Comparison of ENCODE assay signal across 10 cellular contexts in genomic region chr15:101255615-101256350, GRCh38. TPM values are rescaled to one million over a fixed set of nuclear protein-coding genes. Genes with fewer than 3 reads are reported as not detected.
A peak's percentile ranks its signal among the peaks of the same experiment; 100 is the strongest.
DNase-seq lines count a peak whose midpoint lies in the region; ATAC-seq and TF ChIP-seq lines count a peak whose summit lies in the region.
"Had no signal": no experiment of that assay in that cellular context is flagged by ENCODE, and none has a peak within 500 bp of the region (broad histone marks: within the 10 kb centered on the region; RNA-seq: fewer than 3 reads in every experiment).

No MANE protein-coding gene starts in this region.

- H3K27ac ChIP-seq in ectodermal cell (ENCODE audit: insufficient read depth, low read depth, low read length, poor library complexity, severe bottlenecking): peak overlapping the region; percentile 54
- H3K27ac ChIP-seq in mesenchymal stem cell (ENCODE audit: low read length, poor library complexity, severe bottlenecking): no peak overlapping the region
- no peak overlapping the region for H3K27ac ChIP-seq in uterus
- H3K27ac ChIP-seq: neutrophil, upper lobe of left lung had no signal

- H3K9me3 ChIP-seq in ectodermal cell (ENCODE audit: control insufficient read depth, low read length) (no peaks in the 10 kb centered on the region), mesenchymal stem cell (ENCODE audit: control insufficient read depth, low read length) (no peaks in the 10 kb centered on the region), uterus (no peaks in the 10 kb centered on the region)
- H3K9me3 ChIP-seq: neutrophil, upper lobe of left lung had no signal

- ATAC-seq in GM18505 (IDR thresholded peaks at IDR 0.05; ENCODE audit: unreplicated experiment): no peak

- H3K4me1 ChIP-seq in ectodermal cell (ENCODE audit: control insufficient read depth, insufficient read depth, low read length): peaks cover 14% of the 10 kb centered on the region
- peaks cover 3% of the 10 kb centered on the region for H3K4me1 ChIP-seq in mesenchymal stem cell (ENCODE audit: control insufficient read depth, insufficient read depth, low read depth, low read length)
- H3K4me1 ChIP-seq in uterus: no peaks in the 10 kb centered on the region

- no peak overlapping the region for H3K4me2 ChIP-seq in mesenchymal stem cell (ENCODE audit: low read length, poor library complexity, severe bottlenecking)

- peak overlapping the region; percentile 49 for H2BK120ac ChIP-seq in mesenchymal stem cell (ENCODE audit: low read depth, low read length)

- no peak overlapping the region for H2BK15ac ChIP-seq in mesenchymal stem cell (ENCODE audit: low read depth, poor library complexity, severe bottlenecking)

- H2BK12ac ChIP-seq in mesenchymal stem cell (ENCODE audit: low read length in 2 of 2): peak overlapping the region; percentile 6 to 66

- H3K79me1 ChIP-seq in mesenchymal stem cell (replicated peaks; ENCODE audit: low read length, poor library complexity, severe bottlenecking): no peaks in the 10 kb centered on the region

- H4K8ac ChIP-seq in mesenchymal stem cell (ENCODE audit: low read length): peak overlapping the region; percentile 23

- DNase-seq in GDM1 (lab: John Stamatoyannopoulos, UW) (peak; percentile 54), NCI-H446 treated with DMSO at 0.1 percent for 48 hours (lab: John Stamatoyannopoulos, UW) (peak; percentile 24), mesenchymal stem cell (peak; percentile 86), OCI-M2 (lab: John Stamatoyannopoulos, UW; ENCODE audit: unreplicated experiment) (no peak), NCI-H1436 treated with DMSO at 0.1 percent for 48 hours (lab: John Stamatoyannopoulos, UW) (no peak), uterus (no peak)
- DNase-seq: upper lobe of left lung had no signal

- intact Hi-C loops in uterus (cut with DNase I; ENCODE audit: low total_unique reads): loop anchor here (5.0 kb wide), 1 partner anchor 243 kb away; no protein-coding TSS in a partner anchor

- no peak overlapping the region for H2AFZ ChIP-seq in mesenchymal stem cell (ENCODE audit: low read depth, low read length)

- TF ChIP-seq CTCF in uterus (IDR thresholded peaks at IDR 0.05): no peak

- H3K18ac ChIP-seq in mesenchymal stem cell (ENCODE audit: low read depth in 1 of 2, low read length in 2 of 2): no peak overlapping the region

- H3K36me3 ChIP-seq in ectodermal cell (ENCODE audit: control insufficient read depth, insufficient read depth, low read length) (no peaks in the 10 kb centered on the region), mesenchymal stem cell (ENCODE audit: control insufficient read depth in 1 of 2, insufficient read depth in 2 of 2, low read depth in 1 of 2, low read length in 2 of 2) (no peaks in the 10 kb centered on the region), uterus (no peaks in the 10 kb centered on the region)
- H3K36me3 ChIP-seq: neutrophil, upper lobe of left lung had no signal

- TF ChIP-seq POLR2A in GM18505 (IDR thresholded peaks at IDR 0.05; ENCODE audit: borderline replicate concordance, extremely low read depth, insufficient read depth, insufficient read length) (no peak), uterus (IDR thresholded peaks at IDR 0.05) (no peak)

- no peak overlapping the region for H3K14ac ChIP-seq in mesenchymal stem cell (ENCODE audit: low read length in 2 of 2)

- H3K27me3 ChIP-seq in ectodermal cell (ENCODE audit: control insufficient read depth, insufficient read depth, low read length, poor library complexity, severe bottlenecking): peaks cover 11% of the 10 kb centered on the region
- peaks cover 0 to 7% of the 10 kb centered on the region in 2 experiments for H3K27me3 ChIP-seq in mesenchymal stem cell (ENCODE audit: control insufficient read depth in 1 of 2, insufficient read depth in 1 of 2, low read length in 2 of 2)
- H3K27me3 ChIP-seq in uterus: no peaks in the 10 kb centered on the region
- H3K27me3 ChIP-seq: neutrophil, upper lobe of left lung had no signal

- H3K4ac ChIP-seq in mesenchymal stem cell (ENCODE audit: low read depth in 1 of 2, low read length in 2 of 2): no peak overlapping the region

- WGBS in ectodermal cell, 2 experiments: 66 to 72% methylated on average over 12 of the region's 12 CpGs
- 59% methylated on average over 12 of the region's 12 CpGs for WGBS in mesenchymal stem cell

- H3K23ac ChIP-seq in mesenchymal stem cell (ENCODE audit: low read length in 2 of 2): no peak overlapping the region

- H3K4me3 ChIP-seq in ectodermal cell (ENCODE audit: insufficient read depth, low read depth, low read length) (no peak overlapping the region), mesenchymal stem cell (ENCODE audit: insufficient read depth in 1 of 2, low read depth in 1 of 2, low read length in 2 of 2) (no peak overlapping the region), uterus (no peak overlapping the region)
- H3K4me3 ChIP-seq: upper lobe of left lung had no signal

- H2AK5ac ChIP-seq in mesenchymal stem cell (ENCODE audit: low read length, severe bottlenecking): no peak overlapping the region

- no peak overlapping the region for H4K91ac ChIP-seq in mesenchymal stem cell (ENCODE audit: low read length)

- no peak overlapping the region for H2BK5ac ChIP-seq in mesenchymal stem cell (ENCODE audit: low read depth, low read length, poor library complexity, severe bottlenecking)

- H3K9ac ChIP-seq in mesenchymal stem cell (ENCODE audit: low read length): no peak overlapping the region

RNA-seq across cellular contexts. Expression of gene CHSY1, which starts 3.9 kb away (rescaled TPM):
- polyA plus RNA-seq in ectodermal cell (2013, experiment 1 of 4): 33.5 TPM
- 36.6 TPM for polyA plus RNA-seq in ectodermal cell (2013, experiment 2 of 4)
- polyA plus RNA-seq in ectodermal cell (2013, experiment 3 of 4): 23.3 TPM
- 26.0 TPM for polyA plus RNA-seq in ectodermal cell (2013, experiment 4 of 4)
- polyA plus RNA-seq in mesenchymal stem cell (2013, experiment 1 of 2): 30.7 TPM
- polyA plus RNA-seq in mesenchymal stem cell (2013, experiment 2 of 2): 32.2 TPM
- total RNA-seq in uterus: 10 to 100 TPM; 25.6 to 62.8 (median 46.0) TPM

RNA-seq across cellular contexts. Expression of gene SELENOS, which starts 21.5 kb away (rescaled TPM):
- polyA plus RNA-seq in ectodermal cell (2013, experiment 1 of 4): 38.6 TPM
- 37.0 TPM for polyA plus RNA-seq in ectodermal cell (2013, experiment 2 of 4)
- 39.1 TPM for polyA plus RNA-seq in ectodermal cell (2013, experiment 3 of 4)
- 44.3 TPM for polyA plus RNA-seq in ectodermal cell (2013, experiment 4 of 4)
- polyA plus RNA-seq in mesenchymal stem cell (2013, experiment 1 of 2): 89.5 TPM
- 95.2 TPM for polyA plus RNA-seq in mesenchymal stem cell (2013, experiment 2 of 2)
- total RNA-seq in uterus: 10 to 100 TPM; 36.9 to 90.0 (median 56.3) TPM

RNA-seq across cellular contexts. Expression of gene SNRPA1, which starts 39.3 kb away (rescaled TPM):
- 116 TPM for polyA plus RNA-seq in ectodermal cell (2013, experiment 1 of 4)
- 128 TPM for polyA plus RNA-seq in ectodermal cell (2013, experiment 2 of 4)
- 112 TPM for polyA plus RNA-seq in ectodermal cell (2013, experiment 3 of 4)
- polyA plus RNA-seq in ectodermal cell (2013, experiment 4 of 4): 134 TPM
- 40.4 TPM for polyA plus RNA-seq in mesenchymal stem cell (2013, experiment 1 of 2)
- polyA plus RNA-seq in mesenchymal stem cell (2013, experiment 2 of 2): 42.2 TPM
- 10 to 100 TPM in 3 of 4 donors, 1 to 10 TPM in 1; 3.2 to 56.4 (median 25.7) TPM for total RNA-seq in uterus

Comparison
In these comparisons a context has a peak if more than half of its experiments do, and no peak if none do; other contexts are left out.
1. DNase-seq: peak in GDM1 (single experiment), NCI-H446 treated with DMSO at 0.1 percent for 48 hours (single experiment) and mesenchymal stem cell (single experiment); none in OCI-M2 (single experiment), NCI-H1436 treated with DMSO at 0.1 percent for 48 hours (single experiment) and uterus (0 of 2).